29 cellular contexts compared by ENCODE assay signal in the genomic region with DNA sequence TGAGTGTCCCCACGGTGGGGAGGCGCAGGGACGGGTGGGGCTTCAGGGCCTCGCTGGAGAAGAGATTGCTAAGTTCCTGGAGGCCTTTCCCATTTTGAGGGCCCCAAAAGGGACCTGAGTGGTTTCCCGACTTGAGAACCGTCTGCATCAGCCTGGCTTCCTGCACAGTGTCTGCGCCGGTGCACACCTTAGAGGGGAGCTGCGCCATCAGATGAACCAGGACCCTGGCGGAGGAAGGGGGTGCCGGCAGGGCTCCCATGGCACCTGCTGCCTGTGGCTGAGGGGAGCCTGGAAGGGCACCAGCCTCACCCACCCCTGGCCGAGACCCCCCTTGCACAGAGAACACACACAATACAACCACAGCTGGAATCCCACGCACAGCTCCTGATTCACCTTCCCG.
"Had no signal": no experiment of that assay in that cellular context is flagged by ENCODE, and none has a peak within 500 bp of the region (broad histone marks: within the 10 kb centered on the region; RNA-seq: fewer than 3 reads in every experiment).

No MANE protein-coding gene starts in this region.

- DNase-seq: activated B cell treated with CpG ODN at 0.5 μM for 24 hours; activated CD4-positive, alpha-beta T cell treated with anti-CD3 and anti-CD28 coated beads for 4 hours; activated CD4-positive, alpha-beta T cell treated with anti-CD3 and anti-CD28 coated beads, Interleukin-2, amount 50 U/mL, for 1 hour; activated CD4-positive, CD25-positive, alpha-beta regulatory T cell treated with anti-CD3 and anti-CD28 coated beads, Interleukin-2, amount 50 U/mL, for 72 hours; activated CD8-positive, alpha-beta T cell treated with anti-CD3 and anti-CD28 coated beads for 36 hours; activated gamma-delta T cell treated with Interleukin-2 at 50 U/mL for 16 hours; activated naive CD4-positive, alpha-beta T cell treated with anti-CD3 and anti-CD28 coated beads for 36 hours; activated T-cell treated with anti-CD3 and anti-CD28 coated beads, Interleukin-2, amount 50 U/mL, for 1 hour; activated T-cell treated with anti-CD3 and anti-CD28 coated beads, Interleukin-2, amount 50 U/mL, for 72 hours; adrenal gland; caudate nucleus; MM.1S; MV-4-11; NCI-H1092; NCI-H1436 treated with DMSO at 0.1 percent for 48 hours; NCI-H1694 treated with DMSO at 0.1 percent for 48 hours; NCI-H2029; NCI-H345; NCI-H524 treated with DMSO at 0.1 percent for 48 hours; SHP77 treated with DMSO at 0.1 percent for 48 hours; T-helper 1 cell; T-helper 2 cell; T-helper 9 cell had no signal

- H3K4me1 ChIP-seq: adrenal gland had no signal

- H3K36me3 ChIP-seq: adrenal gland had no signal

- H3K4me3 ChIP-seq: adrenal gland had no signal

- ATAC-seq: activated CD8-positive, alpha-beta T cell treated with anti-CD3 and anti-CD28 coated beads for 36 hours; activated naive CD4-positive, alpha-beta T cell treated with anti-CD3 and anti-CD28 coated beads, Interleukin-2, amount 50 U/mL, for 72 hours; activated T-cell treated with anti-CD3 and anti-CD28 coated beads, Interleukin-2, amount 50 U/mL, for 72 hours; activated T-helper 17 cell treated with anti-CD3 and anti-CD28 coated beads, Interleukin-2, amount 50 U/mL, for 72 hours; Panc1; SK-N-SH treated with all-trans-retinoic acid at 6 μM for 48 hours had no signal

- H3K9me3 ChIP-seq: adrenal gland had no signal

- H3K27ac ChIP-seq: adrenal gland, KMS-11, VCaP had no signal
